Comparison of ENCODE assay signal across 9 cellular contexts in the genomic region with DNA sequence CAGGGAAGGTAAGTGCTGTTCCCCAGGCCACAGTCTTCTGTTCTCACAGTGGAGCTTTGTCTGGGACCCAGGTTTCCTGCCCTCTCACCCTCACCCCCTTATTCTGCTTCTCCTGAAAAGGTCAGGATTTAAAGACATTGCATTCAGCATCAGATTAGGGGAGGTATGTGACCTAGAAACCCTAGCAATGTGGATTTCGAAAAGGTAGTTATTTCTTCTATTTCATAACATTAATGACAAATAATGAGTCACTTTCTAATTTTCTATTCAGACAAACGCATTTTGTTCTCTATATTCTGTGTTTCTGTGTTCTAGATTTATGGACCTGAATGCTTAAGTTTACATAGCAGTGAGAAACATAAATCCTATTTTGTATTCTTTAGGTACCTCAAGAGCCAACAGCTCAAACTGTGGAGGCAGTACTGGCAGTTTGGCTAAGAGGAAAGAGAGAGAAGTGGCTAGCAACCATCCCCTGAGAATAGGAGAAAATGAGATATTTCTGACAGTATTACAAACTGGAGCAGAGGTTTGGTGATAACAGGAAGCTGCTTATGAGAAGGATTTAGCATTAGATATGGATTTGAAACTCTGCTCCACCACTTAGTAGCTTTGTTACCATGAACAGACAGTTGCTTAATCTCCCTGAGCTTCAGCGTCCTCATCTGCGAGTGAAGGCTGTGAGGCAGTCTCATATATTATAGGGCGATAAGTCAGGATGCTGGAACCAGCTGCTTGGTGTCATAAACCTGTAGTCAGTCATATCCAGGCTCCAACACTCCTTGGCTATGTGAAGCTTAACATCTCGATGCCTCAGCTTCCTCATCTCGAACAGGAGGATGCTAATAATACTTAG. TPM values are rescaled to one million over a fixed set of nuclear protein-coding genes. Genes with fewer than 3 reads are reported as not detected.
DNase-seq lines count a peak whose midpoint lies in the region; TF ChIP-seq lines count a peak whose summit lies in the region.
"Had no signal": no experiment of that assay in that cellular context is flagged by ENCODE, and none has a peak within 500 bp of the region (broad histone marks: within the 10 kb centered on the region; RNA-seq: fewer than 3 reads in every experiment).

No MANE protein-coding gene starts in this region.

- H3K4me3 ChIP-seq in left ventricle myocardium inferior (peak overlapping the region; percentile 9), stomach smooth muscle (ENCODE audit: low read length in 2 of 2) (no peak overlapping the region), colonic mucosa (no peak overlapping the region)

- H3K36me3 ChIP-seq in left ventricle myocardium inferior, result no peaks in the 10 kb centered on the region
- H3K36me3 ChIP-seq in stomach smooth muscle (ENCODE audit: control insufficient read depth in 2 of 2, insufficient read depth in 2 of 2, low read length in 2 of 2), result no peaks in the 10 kb centered on the region
- H3K36me3 ChIP-seq in colonic mucosa, result no peaks in the 10 kb centered on the region

- intact Hi-C loops in left ventricle myocardium inferior (cut with micrococcal nuclease), result loop anchor here (10.0 kb wide), 1 partner anchor 70 kb away; no protein-coding TSS in a partner anchor
- intact Hi-C loops in colonic mucosa (cut with DNase I), result no loop called here

- H3K9me3 ChIP-seq in left ventricle myocardium inferior (replicated peaks) (no peaks in the 10 kb centered on the region), stomach smooth muscle (ENCODE audit: control insufficient read depth in 2 of 2, low read length in 2 of 2) (no peaks in the 10 kb centered on the region), colonic mucosa (no peaks in the 10 kb centered on the region)

- H3K27ac ChIP-seq in left ventricle myocardium inferior (replicated peaks) (peak overlapping the region; percentile 13), stomach smooth muscle (ENCODE audit: low read length) (peak overlapping the region; percentile 11), colonic mucosa (no peak overlapping the region)

- H3K27me3 ChIP-seq in left ventricle myocardium inferior (ENCODE audit: low read depth) (no peaks in the 10 kb centered on the region), stomach smooth muscle (ENCODE audit: control insufficient read depth in 1 of 2, insufficient read depth in 2 of 2, low read length in 2 of 2) (no peaks in the 10 kb centered on the region), colonic mucosa (no peaks in the 10 kb centered on the region)

- peak; percentile 2 for DNase-seq in HT1080 (ENCODE audit: low read depth)
- DNase-seq in amniotic epithelial cell (ENCODE audit: low read depth), result peak; percentile 89
- DNase-seq in left ventricle myocardium inferior, result no peak
- no peak for DNase-seq in colonic mucosa
- DNase-seq in stimulated activated CD4-positive, alpha-beta T cell treated with anti-CD3 and anti-CD28 coated beads, Interleukin-2, amount 100 ng/mL, for 48 hours, result no peak
- DNase-seq in T-helper 9 cell, result no peak
- DNase-seq: NCI-H1694, SW 1271 had no signal

- H3K4me1 ChIP-seq in left ventricle myocardium inferior, result peaks cover 61% of the 10 kb centered on the region
- peaks cover 11% of the 10 kb centered on the region for H3K4me1 ChIP-seq in stomach smooth muscle (ENCODE audit: control insufficient read depth, insufficient read depth, low read length)
- no peaks in the 10 kb centered on the region for H3K4me1 ChIP-seq in colonic mucosa

- H3K9ac ChIP-seq in stomach smooth muscle (ENCODE audit: low read length in 2 of 2) (peak overlapping the region in 1 of 2 donors; percentile 25), colonic mucosa (ENCODE audit: low read depth in 2 of 2, low read length in 2 of 2) (no peak overlapping the region)

- TF ChIP-seq CTCF in left ventricle myocardium inferior (IDR thresholded peaks at IDR 0.05; ENCODE audit: borderline replicate concordance), result no peak
- no peak for TF ChIP-seq CTCF in colonic mucosa (IDR thresholded peaks at IDR 0.05)

RNA-seq across cellular contexts. Expression of a gene that starts 28.2 kb away (rescaled TPM):
- 6.9 and 8.1 TPM in 2 replicates for total RNA-seq in HT1080 (2014; rRNA removed; shearing (Covaris generic))
- polyA plus RNA-seq in HT1080 (2015; cell fraction: cytosol; rRNA removed), result 8.1 and 9.3 TPM in 2 replicates
- 5.4 and 5.9 TPM in 2 replicates for polyA plus RNA-seq in HT1080 (2015; cell fraction: nucleus; rRNA removed)
- total RNA-seq in left ventricle myocardium inferior (18.7 TPM), colonic mucosa (1 to 10 TPM; 1.9 to 4.9 TPM)

Comparison
In these comparisons a context has a peak if more than half of its experiments do, and no peak if none do; other contexts are left out.
1. DNase-seq: peak in HT1080 (single experiment) and amniotic epithelial cell (single experiment); none in left ventricle myocardium inferior (single experiment), colonic mucosa (single experiment), stimulated activated CD4-positive, alpha-beta T cell treated with anti-CD3 and anti-CD28 coated beads, Interleukin-2, amount 100 ng/mL, for 48 hours (0 of 2) and T-helper 9 cell (single experiment).